1 cellular context compared by ENCODE assay signal in the genomic region with DNA sequence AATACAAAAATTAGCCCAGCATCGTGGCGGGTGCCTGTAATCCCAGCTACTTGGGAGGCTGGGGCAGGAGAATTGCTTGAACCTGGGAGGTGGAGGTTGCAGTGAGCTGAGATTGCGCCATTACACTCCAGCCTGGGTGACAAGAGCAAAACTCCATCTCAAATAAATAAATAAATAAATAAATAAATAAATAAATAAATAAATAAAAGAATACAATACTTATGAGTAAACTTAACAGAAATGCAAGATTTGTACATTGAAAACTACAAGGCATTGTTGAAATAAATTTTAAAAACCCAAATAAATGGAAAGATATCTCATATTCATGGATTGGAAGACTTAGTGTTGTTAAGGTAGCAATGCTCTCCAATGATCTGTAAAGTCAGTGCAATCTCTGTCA. TPM values are rescaled to one million over a fixed set of nuclear protein-coding genes. Genes with fewer than 3 reads are reported as not detected.
"Had no signal": no experiment of that assay in that cellular context is flagged by ENCODE, and none has a peak within 500 bp of the region (broad histone marks: within the 10 kb centered on the region; RNA-seq: fewer than 3 reads in every experiment).

No MANE protein-coding gene starts in this region.

RNA-seq across cellular contexts. Expression of a gene that starts 39.4 kb away (rescaled TPM):
- polyA plus RNA-seq: urinary bladder had no signal
